In the genomic region with DNA sequence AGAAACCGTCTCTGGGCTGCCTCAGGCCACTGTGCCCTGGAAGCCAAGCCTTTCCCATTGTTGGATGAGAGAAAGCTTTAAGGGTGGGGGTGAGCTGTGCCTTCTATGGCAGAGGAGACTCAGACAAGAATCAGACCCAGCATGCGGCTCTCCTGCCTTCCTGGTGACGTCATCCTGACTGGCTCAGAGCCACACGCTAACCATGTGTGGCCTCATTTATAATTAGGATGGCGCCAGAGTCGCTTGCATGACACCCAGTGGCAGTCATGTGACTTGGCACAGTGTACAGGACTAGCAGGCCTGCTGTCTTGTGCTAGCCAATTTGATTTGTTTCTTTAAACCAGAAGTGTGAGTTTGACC, we compare ENCODE assay signal across 1 cellular context.
TF ChIP-seq lines count a peak whose summit lies in the region.

No MANE protein-coding gene starts in this region.

TF ChIP-seq in K562, 482 proteins besides CTCF, POLR2A, EP300 and RAD21 (continued from another document):
- TF ChIP-seq, protein P1, sequence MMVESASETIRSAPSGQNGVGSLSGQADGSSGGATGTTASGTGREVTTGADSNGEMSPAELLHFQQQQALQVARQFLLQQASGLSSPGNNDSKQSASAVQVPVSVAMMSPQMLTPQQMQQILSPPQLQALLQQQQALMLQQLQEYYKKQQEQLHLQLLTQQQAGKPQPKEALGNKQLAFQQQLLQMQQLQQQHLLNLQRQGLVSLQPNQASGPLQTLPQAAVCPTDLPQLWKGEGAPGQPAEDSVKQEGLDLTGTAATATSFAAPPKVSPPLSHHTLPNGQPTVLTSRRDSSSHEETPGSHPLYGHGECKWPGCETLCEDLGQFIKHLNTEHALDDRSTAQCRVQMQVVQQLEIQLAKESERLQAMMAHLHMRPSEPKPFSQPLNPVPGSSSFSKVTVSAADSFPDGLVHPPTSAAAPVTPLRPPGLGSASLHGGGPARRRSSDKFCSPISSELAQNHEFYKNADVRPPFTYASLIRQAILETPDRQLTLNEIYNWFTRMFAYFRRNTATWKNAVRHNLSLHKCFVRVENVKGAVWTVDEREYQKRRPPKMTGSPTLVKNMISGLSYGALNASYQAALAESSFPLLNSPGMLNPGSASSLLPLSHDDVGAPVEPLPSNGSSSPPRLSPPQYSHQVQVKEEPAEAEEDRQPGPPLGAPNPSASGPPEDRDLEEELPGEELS (CRISPR knock-in tag; IDR thresholded peaks at IDR 0.05; ENCODE audit: borderline replicate concordance): no peak
- TF ChIP-seq NFIC (IDR thresholded peaks at IDR 0.05) (peak; percentile 54), ZNF311 (CRISPR knock-in tag; IDR thresholded peaks at IDR 0.05) (no peak), ZZZ3 (IDR thresholded peaks at IDR 0.05) (no peak), ZNF584 (CRISPR knock-in tag; IDR thresholded peaks at IDR 0.05; ENCODE audit: low read depth) (no peak), TAF15 (IDR thresholded peaks at IDR 0.05; ENCODE audit: low read depth, low read length) (no peak), SMARCB1 (IDR thresholded peaks at IDR 0.05; ENCODE audit: insufficient read length, low read depth) (no peak)
- TF ChIP-seq, protein P2, sequence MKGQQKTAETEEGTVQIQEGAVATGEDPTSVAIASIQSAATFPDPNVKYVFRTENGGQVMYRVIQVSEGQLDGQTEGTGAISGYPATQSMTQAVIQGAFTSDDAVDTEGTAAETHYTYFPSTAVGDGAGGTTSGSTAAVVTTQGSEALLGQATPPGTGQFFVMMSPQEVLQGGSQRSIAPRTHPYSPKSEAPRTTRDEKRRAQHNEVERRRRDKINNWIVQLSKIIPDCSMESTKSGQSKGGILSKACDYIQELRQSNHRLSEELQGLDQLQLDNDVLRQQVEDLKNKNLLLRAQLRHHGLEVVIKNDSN (CRISPR knock-in tag; IDR thresholded peaks at IDR 0.05): peak; percentile 34; the same call in 1 of the 2 replicates
